ENCODE assay signal across 33 cellular contexts in genomic region chr17:66985838-66986237, GRCh38. TPM values are rescaled to one million over a fixed set of nuclear protein-coding genes. Genes with fewer than 3 reads are reported as not detected.
"Had no signal": no experiment of that assay in that cellular context is flagged by ENCODE, and none has a peak within 500 bp of the region (broad histone marks: within the 10 kb centered on the region; RNA-seq: fewer than 3 reads in every experiment).

No MANE protein-coding gene starts in this region.

- H3K27ac ChIP-seq: coronary artery, esophagus muscularis mucosa, foreskin keratinocyte, prostate gland, right atrium auricular region, testis, tibial artery had no signal

- DNase-seq: dermis blood vessel endothelial cell; effector memory CD4-positive, alpha-beta T cell; foreskin keratinocyte; head of caudate nucleus; kidney; mesenchymal stem cell; naive thymus-derived CD4-positive, alpha-beta T cell; stimulated activated CD4-positive, alpha-beta T cell treated with anti-CD3 and anti-CD28 coated beads, Interleukin-12 subunit alpha, Interleukin-12 subunit beta, amount 100 ng/mL, for 4 hours; stimulated activated CD4-positive, alpha-beta T cell treated with anti-CD3 and anti-CD28 coated beads, Interleukin-1b, Interleukin-23, amount 100 ng/mL, for 48 hours; stimulated activated CD4-positive, alpha-beta T cell treated with anti-CD3 and anti-CD28 coated beads, Interleukin-4, amount 100 ng/mL, for 1 hour; stimulated activated CD8-positive, alpha-beta memory T cell treated with anti-CD3 and anti-CD28 coated beads, Interleukin-4, amount 100 ng/mL, for 48 hours; stimulated activated naive CD4-positive, alpha-beta T cell; substantia nigra; testis; tibial artery had no signal

- H3K36me3 Mint-ChIP-seq: mesothelial cell of epicardium; naive thymus-derived CD4-positive, alpha-beta T cell had no signal

- H3K27ac Mint-ChIP-seq: mesothelial cell of epicardium; naive thymus-derived CD4-positive, alpha-beta T cell; type B pancreatic cell had no signal

- H3K4me3 Mint-ChIP-seq: mesothelial cell of epicardium; naive thymus-derived CD4-positive, alpha-beta T cell; neural crest cell; type B pancreatic cell had no signal

- H3K9me3 Mint-ChIP-seq: mesothelial cell of epicardium; naive thymus-derived CD4-positive, alpha-beta T cell; neural crest cell; type B pancreatic cell had no signal

- H3K9me3 ChIP-seq: esophagus muscularis mucosa, prostate gland, right atrium auricular region, testis, tibial artery had no signal

- H3K4me2 ChIP-seq: smooth muscle cell had no signal

- H3K36me3 ChIP-seq: esophagus muscularis mucosa, prostate gland, right atrium auricular region, tibial artery had no signal

- H3K27me3 Mint-ChIP-seq: type B pancreatic cell had no signal

- H3K27me3 ChIP-seq: right atrium auricular region, testis had no signal

- H3K4me3 ChIP-seq: coronary artery, esophagus muscularis mucosa, lung, prostate gland, right atrium auricular region, smooth muscle cell, testis, tibial artery had no signal

- H3K4me1 Mint-ChIP-seq: mesothelial cell of epicardium had no signal

- H3K4me1 ChIP-seq: esophagus muscularis mucosa, foreskin keratinocyte, prostate gland, right atrium auricular region, testis, tibial artery had no signal

- ATAC-seq: foreskin keratinocyte; left lobe of liver; naive thymus-derived CD4-positive, alpha-beta T cell; sciatic nerve had no signal

RNA-seq across cellular contexts. Expression of gene CACNG4, which starts 21.3 kb away (rescaled TPM):
- total RNA-seq: dermis blood vessel endothelial cell; endothelial cell of umbilical vein; fibroblast of lung; mucosa of gallbladder; naive thymus-derived CD4-positive, alpha-beta T cell had no signal
- polyA plus RNA-seq: endothelial cell of umbilical vein; fibroblast of lung; naive thymus-derived CD4-positive, alpha-beta T cell had no signal

RNA-seq across cellular contexts. Expression of gene CACNG1, which starts 58.5 kb away (rescaled TPM):
- total RNA-seq: dermis blood vessel endothelial cell; endothelial cell of umbilical vein; epithelial cell of proximal tubule; esophagus muscularis mucosa; fibroblast of lung; foreskin keratinocyte; kidney; left lobe of liver; liver; lung; mucosa of gallbladder; naive thymus-derived CD4-positive, alpha-beta T cell; osteocyte; right atrium auricular region; sciatic nerve; smooth muscle cell; testis had no signal
- polyA plus RNA-seq: endothelial cell of umbilical vein; fibroblast of lung; foreskin keratinocyte; liver; naive thymus-derived CD4-positive, alpha-beta T cell; smooth muscle cell; urinary bladder had no signal
